ENCODE assay signal across 2 cellular contexts in the genomic region with DNA sequence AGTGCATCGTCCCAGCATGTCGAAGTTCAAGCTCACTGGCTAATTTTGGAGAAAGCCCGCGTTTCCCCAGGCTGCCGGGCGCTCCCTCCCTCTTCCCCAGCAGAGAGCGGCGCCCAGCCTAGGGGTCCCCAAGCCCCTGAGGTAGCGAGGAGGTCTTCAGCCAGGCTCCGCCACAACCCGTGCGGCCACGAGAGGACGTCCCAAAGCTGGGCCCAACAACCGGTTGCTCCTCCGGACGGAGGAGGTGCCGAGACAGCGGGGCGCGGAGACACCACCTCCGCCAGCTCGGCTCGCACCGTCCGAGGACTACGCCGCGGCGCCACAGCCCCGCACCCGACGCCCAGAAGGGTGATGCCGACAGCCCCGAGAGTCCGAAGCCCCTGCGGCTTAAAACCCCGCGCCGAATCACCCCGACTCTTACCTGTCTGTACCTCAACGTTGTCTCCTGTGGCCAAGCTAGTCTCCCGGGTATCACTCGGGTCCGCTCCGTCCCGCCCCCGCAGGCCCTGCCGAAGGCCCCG.
TF ChIP-seq lines count a peak whose summit lies in the region.

A gene with protein sequence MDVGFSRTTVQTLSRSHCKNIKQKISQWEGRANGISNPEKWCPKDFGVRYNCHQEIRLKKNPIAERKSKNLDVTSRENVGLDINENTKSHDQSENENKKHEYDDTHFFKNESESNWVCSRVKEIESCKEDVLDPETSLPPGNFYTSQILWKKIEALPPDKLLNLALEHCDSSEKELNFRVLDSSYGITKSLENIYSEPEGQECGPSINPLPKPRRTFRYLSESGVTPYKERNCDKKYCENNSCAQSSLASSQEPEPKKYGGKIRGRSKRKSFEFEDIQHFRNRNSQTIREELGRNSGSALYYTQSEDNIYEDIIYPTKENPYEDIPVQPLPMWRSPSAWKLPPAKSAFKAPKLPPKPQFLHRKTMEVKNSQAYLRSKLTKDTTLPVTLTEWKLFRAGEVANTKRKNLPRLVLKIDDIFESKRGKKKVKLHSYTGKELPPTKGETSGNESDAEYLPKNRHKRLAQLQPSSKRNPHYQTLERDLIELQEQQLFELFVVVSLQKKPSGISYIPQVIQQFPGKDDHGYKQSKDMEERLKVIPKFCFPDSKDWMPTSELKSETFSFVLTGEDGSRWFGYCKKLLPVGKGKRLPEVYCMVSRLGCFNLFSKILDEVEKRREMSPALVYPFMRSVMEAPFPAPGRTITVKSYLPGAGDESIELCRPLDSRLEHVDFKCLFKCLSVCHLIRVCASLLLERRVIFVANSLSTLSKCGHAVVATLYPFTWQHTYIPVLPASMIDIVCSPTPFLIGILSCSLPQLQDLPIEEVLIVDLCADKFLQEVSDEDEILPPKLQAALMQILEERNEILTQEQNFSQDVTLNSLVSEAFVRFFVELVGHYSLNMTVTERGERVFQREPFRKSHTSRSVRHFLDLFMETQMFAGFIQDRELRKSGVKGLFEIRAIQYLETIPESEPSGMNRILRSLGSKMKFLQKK (minus strand): TSS at position 488 of the 521 bp plus-strand sequence. CDS start 44,065 bp downstream, outside the sequence.

TF ChIP-seq in K562, 482 proteins besides CTCF, POLR2A, EP300 and RAD21 (continues in another document):
- TF ChIP-seq RB1 (IDR thresholded peaks at IDR 0.05; ENCODE audit: low read depth) (peak; percentile 38; the same call in 1 of the 2 replicates), HMGN3 (IDR thresholded peaks at IDR 0.05; ENCODE audit: borderline replicate concordance, extremely low read depth, insufficient read length, low read depth, low read length) (peak; percentile 48), PHB (CRISPR knock-in tag; IDR thresholded peaks at IDR 0.05) (0 out of 2 replicates have a peak, but pooled peaks have one; percentile 14), EGR1 (conservative IDR thresholded peaks at IDR 0.05) (peak; percentile 98), L3MBTL2 (IDR thresholded peaks at IDR 0.05) (0 out of 2 replicates have a peak, but pooled peaks have one; percentile 5), CREB1 (IDR thresholded peaks at IDR 0.05) (0 out of 2 replicates have a peak, but pooled peaks have one; percentile 6), CREB1 (CRISPR knock-in tag; IDR thresholded peaks at IDR 0.05) (no peak), MED1 (CRISPR knock-in tag; IDR thresholded peaks at IDR 0.05; ENCODE audit: borderline replicate concordance) (no peak), CXXC5 (CRISPR knock-in tag; IDR thresholded peaks at IDR 0.05) (peak; percentile 54), ZBTB11 (CRISPR knock-in tag; IDR thresholded peaks at IDR 0.05) (peak in 1 of 3 experiments; percentile 81; a peak in 2 of 6 replicates), ZBTB5 (IDR thresholded peaks at IDR 0.05) (peak; percentile 95), NCOA6 (IDR thresholded peaks at IDR 0.05) (peak; percentile 87), KDM5B (IDR thresholded peaks at IDR 0.05; ENCODE audit: insufficient replicate concordance, low read depth, low read length) (no peak), NFIC (IDR thresholded peaks at IDR 0.05) (peak; percentile 74), CC2D1A (IDR thresholded peaks at IDR 0.05) (peak; percentile 93; the same call in 1 of the 2 replicates)
- TF ChIP-seq, protein P1, sequence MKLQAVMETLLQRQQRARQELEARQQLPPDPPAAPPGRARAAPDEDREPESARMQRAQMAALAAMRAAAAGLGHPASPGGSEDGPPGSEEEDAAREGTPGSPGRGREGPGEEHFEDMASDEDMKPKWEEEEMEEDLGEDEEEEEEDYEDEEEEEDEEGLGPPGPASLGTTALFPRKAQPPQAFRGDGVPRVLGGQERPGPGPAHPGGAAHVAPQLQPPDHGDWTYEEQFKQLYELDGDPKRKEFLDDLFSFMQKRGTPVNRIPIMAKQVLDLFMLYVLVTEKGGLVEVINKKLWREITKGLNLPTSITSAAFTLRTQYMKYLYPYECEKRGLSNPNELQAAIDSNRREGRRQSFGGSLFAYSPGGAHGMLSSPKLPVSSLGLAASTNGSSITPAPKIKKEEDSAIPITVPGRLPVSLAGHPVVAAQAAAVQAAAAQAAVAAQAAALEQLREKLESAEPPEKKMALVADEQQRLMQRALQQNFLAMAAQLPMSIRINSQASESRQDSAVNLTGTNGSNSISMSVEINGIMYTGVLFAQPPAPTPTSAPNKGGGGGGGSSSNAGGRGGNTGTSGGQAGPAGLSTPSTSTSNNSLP (IDR thresholded peaks at IDR 0.05; ENCODE audit: borderline replicate concordance, low read depth, low read length) = no peak
- TF ChIP-seq, protein P2, sequence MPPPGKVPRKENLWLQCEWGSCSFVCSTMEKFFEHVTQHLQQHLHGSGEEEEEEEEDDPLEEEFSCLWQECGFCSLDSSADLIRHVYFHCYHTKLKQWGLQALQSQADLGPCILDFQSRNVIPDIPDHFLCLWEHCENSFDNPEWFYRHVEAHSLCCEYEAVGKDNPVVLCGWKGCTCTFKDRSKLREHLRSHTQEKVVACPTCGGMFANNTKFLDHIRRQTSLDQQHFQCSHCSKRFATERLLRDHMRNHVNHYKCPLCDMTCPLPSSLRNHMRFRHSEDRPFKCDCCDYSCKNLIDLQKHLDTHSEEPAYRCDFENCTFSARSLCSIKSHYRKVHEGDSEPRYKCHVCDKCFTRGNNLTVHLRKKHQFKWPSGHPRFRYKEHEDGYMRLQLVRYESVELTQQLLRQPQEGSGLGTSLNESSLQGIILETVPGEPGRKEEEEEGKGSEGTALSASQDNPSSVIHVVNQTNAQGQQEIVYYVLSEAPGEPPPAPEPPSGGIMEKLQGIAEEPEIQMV (tag; conservative IDR thresholded peaks at IDR 0.05; ENCODE audit: low read depth) = peak; percentile 91

TF ChIP-seq in HepG2, 621 proteins besides CTCF, POLR2A, EP300 and RAD21 (continues in another document):
- TF ChIP-seq REPIN1 (CRISPR knock-in tag; IDR thresholded peaks at IDR 0.05; ENCODE audit: borderline replicate concordance, low read depth) = no peak
- TF ChIP-seq FOSL2 (CRISPR knock-in tag; IDR thresholded peaks at IDR 0.05) = no peak
- no peak for TF ChIP-seq EZH2 (conservative IDR thresholded peaks at IDR 0.05; ENCODE audit: low read depth, low read length)
- TF ChIP-seq ARNTL (CRISPR knock-in tag; IDR thresholded peaks at IDR 0.05) = no peak
- TF ChIP-seq ELF1 (CRISPR knock-in tag; IDR thresholded peaks at IDR 0.05) = no peak
- TF ChIP-seq, protein P3, sequence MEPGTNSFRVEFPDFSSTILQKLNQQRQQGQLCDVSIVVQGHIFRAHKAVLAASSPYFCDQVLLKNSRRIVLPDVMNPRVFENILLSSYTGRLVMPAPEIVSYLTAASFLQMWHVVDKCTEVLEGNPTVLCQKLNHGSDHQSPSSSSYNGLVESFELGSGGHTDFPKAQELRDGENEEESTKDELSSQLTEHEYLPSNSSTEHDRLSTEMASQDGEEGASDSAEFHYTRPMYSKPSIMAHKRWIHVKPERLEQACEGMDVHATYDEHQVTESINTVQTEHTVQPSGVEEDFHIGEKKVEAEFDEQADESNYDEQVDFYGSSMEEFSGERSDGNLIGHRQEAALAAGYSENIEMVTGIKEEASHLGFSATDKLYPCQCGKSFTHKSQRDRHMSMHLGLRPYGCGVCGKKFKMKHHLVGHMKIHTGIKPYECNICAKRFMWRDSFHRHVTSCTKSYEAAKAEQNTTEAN (CRISPR knock-in tag; conservative IDR thresholded peaks at IDR 0.05) = no peak
- 0 out of 2 replicates have a peak, but pooled peaks have one; percentile 35 for TF ChIP-seq ZNF543 (CRISPR knock-in tag; IDR thresholded peaks at IDR 0.05)
- TF ChIP-seq SMARCE1 (IDR thresholded peaks at IDR 0.05; ENCODE audit: borderline replicate concordance) = no peak
- no peak for TF ChIP-seq FIP1L1 (IDR thresholded peaks at IDR 0.05; ENCODE audit: borderline replicate concordance, insufficient read depth, low read depth, low read length)
- TF ChIP-seq SNAI1 (CRISPR knock-in tag; IDR thresholded peaks at IDR 0.05; ENCODE audit: borderline replicate concordance) = no peak
- no peak for TF ChIP-seq PAWR (CRISPR knock-in tag; IDR thresholded peaks at IDR 0.05; ENCODE audit: borderline replicate concordance)
- no peak for TF ChIP-seq BRCA1 (CRISPR knock-in tag; IDR thresholded peaks at IDR 0.05)
- TF ChIP-seq MTF2 (CRISPR knock-in tag; IDR thresholded peaks at IDR 0.05; ENCODE audit: borderline replicate concordance) = no peak
- TF ChIP-seq, protein P4, sequence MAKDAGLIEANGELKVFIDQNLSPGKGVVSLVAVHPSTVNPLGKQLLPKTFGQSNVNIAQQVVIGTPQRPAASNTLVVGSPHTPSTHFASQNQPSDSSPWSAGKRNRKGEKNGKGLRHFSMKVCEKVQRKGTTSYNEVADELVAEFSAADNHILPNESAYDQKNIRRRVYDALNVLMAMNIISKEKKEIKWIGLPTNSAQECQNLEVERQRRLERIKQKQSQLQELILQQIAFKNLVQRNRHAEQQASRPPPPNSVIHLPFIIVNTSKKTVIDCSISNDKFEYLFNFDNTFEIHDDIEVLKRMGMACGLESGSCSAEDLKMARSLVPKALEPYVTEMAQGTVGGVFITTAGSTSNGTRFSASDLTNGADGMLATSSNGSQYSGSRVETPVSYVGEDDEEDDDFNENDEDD (CRISPR knock-in tag; IDR thresholded peaks at IDR 0.05; ENCODE audit: borderline replicate concordance) = no peak
- no peak for TF ChIP-seq CCDC6 (CRISPR knock-in tag; IDR thresholded peaks at IDR 0.05)
- no peak for TF ChIP-seq ZFP91 (CRISPR knock-in tag; IDR thresholded peaks at IDR 0.05; ENCODE audit: borderline replicate concordance)
- TF ChIP-seq TFAP4 (IDR thresholded peaks at IDR 0.05; ENCODE audit: borderline replicate concordance, low read depth) = no peak
- TF ChIP-seq HNF4G (IDR thresholded peaks at IDR 0.05; ENCODE audit: borderline replicate concordance, low read depth, low read length) = no peak
- 0 out of 2 replicates have a peak, but pooled peaks have one; percentile 18 for TF ChIP-seq HNF4G (CRISPR knock-in tag; IDR thresholded peaks at IDR 0.05; ENCODE audit: borderline replicate concordance, low read depth)
- TF ChIP-seq, protein P5, sequence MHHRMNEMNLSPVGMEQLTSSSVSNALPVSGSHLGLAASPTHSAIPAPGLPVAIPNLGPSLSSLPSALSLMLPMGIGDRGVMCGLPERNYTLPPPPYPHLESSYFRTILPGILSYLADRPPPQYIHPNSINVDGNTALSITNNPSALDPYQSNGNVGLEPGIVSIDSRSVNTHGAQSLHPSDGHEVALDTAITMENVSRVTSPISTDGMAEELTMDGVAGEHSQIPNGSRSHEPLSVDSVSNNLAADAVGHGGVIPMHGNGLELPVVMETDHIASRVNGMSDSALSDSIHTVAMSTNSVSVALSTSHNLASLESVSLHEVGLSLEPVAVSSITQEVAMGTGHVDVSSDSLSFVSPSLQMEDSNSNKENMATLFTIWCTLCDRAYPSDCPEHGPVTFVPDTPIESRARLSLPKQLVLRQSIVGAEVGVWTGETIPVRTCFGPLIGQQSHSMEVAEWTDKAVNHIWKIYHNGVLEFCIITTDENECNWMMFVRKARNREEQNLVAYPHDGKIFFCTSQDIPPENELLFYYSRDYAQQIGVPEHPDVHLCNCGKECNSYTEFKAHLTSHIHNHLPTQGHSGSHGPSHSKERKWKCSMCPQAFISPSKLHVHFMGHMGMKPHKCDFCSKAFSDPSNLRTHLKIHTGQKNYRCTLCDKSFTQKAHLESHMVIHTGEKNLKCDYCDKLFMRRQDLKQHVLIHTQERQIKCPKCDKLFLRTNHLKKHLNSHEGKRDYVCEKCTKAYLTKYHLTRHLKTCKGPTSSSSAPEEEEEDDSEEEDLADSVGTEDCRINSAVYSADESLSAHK (CRISPR knock-in tag; IDR thresholded peaks at IDR 0.05; ENCODE audit: borderline replicate concordance) = no peak
- no peak for TF ChIP-seq RXRB (CRISPR knock-in tag; IDR thresholded peaks at IDR 0.05; ENCODE audit: borderline replicate concordance)
- TF ChIP-seq MTA1 (CRISPR knock-in tag; IDR thresholded peaks at IDR 0.05; ENCODE audit: borderline replicate concordance) = 0 out of 2 replicates have a peak, but pooled peaks have one; percentile 27
- TF ChIP-seq FOXC1 (CRISPR knock-in tag; IDR thresholded peaks at IDR 0.05; ENCODE audit: borderline replicate concordance) = no peak
- TF ChIP-seq HDAC2 (CRISPR knock-in tag; IDR thresholded peaks at IDR 0.05) = no peak
- no peak for TF ChIP-seq ZBTB8A (CRISPR knock-in tag; IDR thresholded peaks at IDR 0.05; ENCODE audit: borderline replicate concordance, low read depth)
- 0 out of 2 replicates have a peak, but pooled peaks have one; percentile 36 for TF ChIP-seq ARID4A (CRISPR knock-in tag; IDR thresholded peaks at IDR 0.05; ENCODE audit: borderline replicate concordance)
- 0 out of 2 replicates have a peak, but pooled peaks have one; percentile 17 for TF ChIP-seq ZNF225 (CRISPR knock-in tag; IDR thresholded peaks at IDR 0.05)
